Comparison of ENCODE assay signal across 9 cellular contexts in genomic region chr2:233061591-233062446, GRCh38. TPM values are rescaled to one million over a fixed set of nuclear protein-coding genes. Genes with fewer than 3 reads are reported as not detected.
DNase-seq lines count a peak whose midpoint lies in the region; ATAC-seq and TF ChIP-seq lines count a peak whose summit lies in the region.
"Had no signal": no experiment of that assay in that cellular context is flagged by ENCODE, and none has a peak within 500 bp of the region (broad histone marks: within the 10 kb centered on the region; RNA-seq: fewer than 3 reads in every experiment).

No MANE protein-coding gene starts in this region.

- CTCF ChIA-PET in activated CD8-positive, alpha-beta T cell treated with anti-CD3 and anti-CD28 coated beads, Interleukin-2, amount 10 ng/mL, durations not matched to agents 7 days and 5 days (lab: Charles Lee): interaction anchor here (1.0 to 4.2 kb wide), 13 partner anchors 8 to 193 kb away, joined by 3 to 24 read pairs (median 9); partner anchors contain the start of gene ATG16L1

- 5 to 7% (median 6%) methylated on average over 10 to 12 of the region's 12 CpGs for WGBS in spleen, 5 donors

- no peak for TF ChIP-seq POLR2A in spleen (IDR thresholded peaks at IDR 0.05)

- H3K9me3 Mint-ChIP-seq in activated CD8-positive, alpha-beta T cell treated with anti-CD3 and anti-CD28 coated beads, Interleukin-2, amount 10 ng/mL, durations not matched to agents 7 days and 5 days (ENCODE audit: insufficient read depth): no peaks in the 10 kb centered on the region

- H3K9me3 ChIP-seq in left ventricle myocardium inferior (replicated peaks) (no peaks in the 10 kb centered on the region), spleen (no peaks in the 10 kb centered on the region)

- H3K4me3 ChIP-seq in left ventricle myocardium inferior (peak overlapping the region; percentile 69), spleen (peak overlapping the region; percentile 64 to 98 (median 84))

- H3K27me3 Mint-ChIP-seq in activated CD8-positive, alpha-beta T cell treated with anti-CD3 and anti-CD28 coated beads, Interleukin-2, amount 10 ng/mL, durations not matched to agents 7 days and 5 days (ENCODE audit: low read depth): no peaks in the 10 kb centered on the region

- intact Hi-C loops in left ventricle myocardium inferior (cut with micrococcal nuclease) (no loop called here), spleen (cut with DNase I; ENCODE audit: low total_unique reads) (loop anchor here (10.0 kb wide), 1 partner anchor 63 kb away; no protein-coding TSS in a partner anchor)

- H3K27ac ChIP-seq in left ventricle myocardium inferior (replicated peaks) (peak overlapping the region; percentile 89), spleen (peak overlapping the region; percentile 89 to 97 (median 94))

- H3K27me3 ChIP-seq in left ventricle myocardium inferior (ENCODE audit: low read depth) (no peaks in the 10 kb centered on the region), spleen (replicated peaks in 1 of 7) (no peaks in the 10 kb centered on the region)

- H3K36me3 Mint-ChIP-seq in activated CD8-positive, alpha-beta T cell treated with anti-CD3 and anti-CD28 coated beads, Interleukin-2, amount 10 ng/mL, durations not matched to agents 7 days and 5 days (ENCODE audit: low read depth): peaks cover 57% of the 10 kb centered on the region

- H3K27ac Mint-ChIP-seq in activated CD8-positive, alpha-beta T cell treated with anti-CD3 and anti-CD28 coated beads, Interleukin-2, amount 10 ng/mL, durations not matched to agents 7 days and 5 days: peak overlapping the region; percentile 91

- H3K4me1 ChIP-seq in left ventricle myocardium inferior (peaks cover 61% of the 10 kb centered on the region), spleen (peaks cover 44 to 87% (median 72%) of the 10 kb centered on the region in 6 donors)

- ATAC-seq in HG03432 (IDR thresholded peaks at IDR 0.05; ENCODE audit: unreplicated experiment): peak; percentile 25
- peak; percentile 29 for ATAC-seq in activated CD8-positive, alpha-beta T cell treated with anti-CD3 and anti-CD28 coated beads, Interleukin-2, amount 10 ng/mL, durations not matched to agents 7 days and 5 days

- in situ Hi-C loops in G401 (cut with HindIII; ENCODE audit: low sequenced_read_pairs): no loop called here

- H3K4me3 Mint-ChIP-seq in activated CD8-positive, alpha-beta T cell treated with anti-CD3 and anti-CD28 coated beads, Interleukin-2, amount 10 ng/mL, durations not matched to agents 7 days and 5 days: peak overlapping the region; percentile 98

- POLR2A ChIA-PET in activated CD8-positive, alpha-beta T cell treated with anti-CD3 and anti-CD28 coated beads, Interleukin-2, amount 10 ng/mL, durations not matched to agents 7 days and 5 days (lab: Charles Lee): interaction anchor here (1.2 to 9.5 kb wide), 10 partner anchors 12 to 511 kb away, joined by 3 to 136 read pairs (median 6); partner anchors contain the start of genes ATG16L1 and EIF4E2

- peak; percentile 41 for DNase-seq in activated T-cell treated with anti-CD3 and anti-CD28 coated beads, Interleukin-2, amount 50 U/mL, for 1 hour
- no peak for DNase-seq in activated T-cell treated with anti-CD3 and anti-CD28 coated beads for 4 hours
- DNase-seq in activated CD8-positive, alpha-beta T cell treated with anti-CD3 and anti-CD28 coated beads, Interleukin-2, amount 10 ng/mL, durations not matched to agents 7 days and 5 days: peak; percentile 56
- peak; percentile 74 for DNase-seq in left ventricle myocardium inferior
- DNase-seq in spleen: peak; percentile 92
- no peak for DNase-seq in GM19240 (ENCODE audit: insufficient read length, low spot score)
- no peak for DNase-seq in G401 (ENCODE audit: low spot score)

- H3K36me3 ChIP-seq in left ventricle myocardium inferior: no peaks in the 10 kb centered on the region
- H3K36me3 ChIP-seq in spleen: peaks cover 0 to 52% (median 17%) of the 10 kb centered on the region in 6 donors

- TF ChIP-seq CTCF in left ventricle myocardium inferior (IDR thresholded peaks at IDR 0.05; ENCODE audit: borderline replicate concordance) (peak; percentile 42), spleen (IDR thresholded peaks at IDR 0.05 in 8 of 11, conservative IDR thresholded peaks at IDR 0.05 in 3 of 11) (peak in 8 of 11 experiments; percentile 16 to 58 (median 40))

- peaks cover 54% of the 10 kb centered on the region for H3K4me1 Mint-ChIP-seq in activated CD8-positive, alpha-beta T cell treated with anti-CD3 and anti-CD28 coated beads, Interleukin-2, amount 10 ng/mL, durations not matched to agents 7 days and 5 days (ENCODE audit: low read depth)

RNA-seq across cellular contexts. Expression of gene INPP5D, which starts 1.7 kb away (rescaled TPM):
- total RNA-seq in activated CD8-positive, alpha-beta T cell treated with anti-CD3 and anti-CD28 coated beads, Interleukin-2, amount 10 ng/mL, durations not matched to agents 7 days and 5 days: 100 to 1,000 TPM; 108 to 122 TPM
- total RNA-seq in left ventricle myocardium inferior (4.9 TPM), spleen (100 to 1,000 TPM; 172 to 246 (median 186) TPM)
- polyA plus RNA-seq in spleen: 10 to 100 TPM; 71.1 to 97.8 (median 97.4) TPM
- total RNA-seq in G401 (2014; rRNA removed; shearing (Covaris generic)): 1.3 and 5.1 TPM in 2 replicates
- total RNA-seq: Daoy had no signal

RNA-seq across cellular contexts. Expression of gene NEU2, which starts 29.3 kb away (rescaled TPM):
- total RNA-seq in activated CD8-positive, alpha-beta T cell treated with anti-CD3 and anti-CD28 coated beads, Interleukin-2, amount 10 ng/mL, durations not matched to agents 7 days and 5 days: not detected
- total RNA-seq in left ventricle myocardium inferior (not detected), spleen (not detected)
- not detected for polyA plus RNA-seq in spleen
- not detected in 2 replicates for total RNA-seq in G401 (2014; rRNA removed; shearing (Covaris generic))
- total RNA-seq: Daoy had no signal

RNA-seq across cellular contexts. Expression of gene NGEF, which starts 48.8 kb away (rescaled TPM):
- not detected for total RNA-seq in activated CD8-positive, alpha-beta T cell treated with anti-CD3 and anti-CD28 coated beads, Interleukin-2, amount 10 ng/mL, durations not matched to agents 7 days and 5 days
- total RNA-seq in left ventricle myocardium inferior: 0.16 TPM
- under 1 TPM in 3 of 7 donors, not detected in 4; 0.23 to 0.79 (median 0.43) TPM for total RNA-seq in spleen
- polyA plus RNA-seq in spleen: under 1 TPM in 2 of 3 donors, not detected in 1; 0.26 to 0.45 TPM
- total RNA-seq in G401 (2014; rRNA removed; shearing (Covaris generic)): 0.31 and 0.75 TPM in 2 replicates

Comparison
In these comparisons a context has a peak if more than half of its experiments do, and no peak if none do; other contexts are left out.
1. DNase-seq: peak in activated T-cell treated with anti-CD3 and anti-CD28 coated beads, Interleukin-2, amount 50 U/mL, for 1 hour (single experiment), activated CD8-positive, alpha-beta T cell treated with anti-CD3 and anti-CD28 coated beads, Interleukin-2, amount 10 ng/mL, durations not matched to agents 7 days and 5 days (single experiment), left ventricle myocardium inferior (single experiment) and spleen (single experiment); none in activated T-cell treated with anti-CD3 and anti-CD28 coated beads for 4 hours (single experiment), GM19240 (single experiment) and G401 (single experiment).
2. RNA of gene INPP5D, which starts 1.7 kb away (total RNA-seq): 172 to 246 TPM in spleen and 108 to 122 TPM in activated CD8-positive, alpha-beta T cell treated with anti-CD3 and anti-CD28 coated beads, Interleukin-2, amount 10 ng/mL, durations not matched to agents 7 days and 5 days; 1.3 to 5.1 TPM in G401 and 4.9 TPM in left ventricle myocardium inferior (single experiment); every median in the first group is over 10 times any median in the second.